Comparison of ENCODE assay signal across 20 cellular contexts in the genomic region with DNA sequence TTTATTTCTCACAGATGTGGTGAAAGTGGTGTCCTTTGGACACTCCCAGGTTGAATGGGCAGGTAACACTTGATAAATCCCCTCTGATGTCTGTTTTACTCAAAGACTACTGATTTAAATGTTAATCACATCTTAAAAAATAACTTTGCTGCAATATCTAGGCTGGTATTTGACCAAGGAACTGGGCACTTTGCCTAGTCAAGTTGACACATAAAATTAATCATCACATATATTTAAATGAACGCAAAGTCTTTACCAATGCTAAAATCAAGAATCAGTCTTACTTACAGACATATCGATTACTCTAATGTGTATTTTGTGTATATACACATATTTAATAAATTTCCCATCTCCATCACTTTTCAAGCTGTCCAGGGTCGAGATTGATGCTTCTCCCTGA. TPM values are rescaled to one million over a fixed set of nuclear protein-coding genes. Genes with fewer than 3 reads are reported as not detected.
DNase-seq lines count a peak whose midpoint lies in the region; ATAC-seq, FAIRE-seq and TF ChIP-seq lines count a peak whose summit lies in the region.
"Had no signal": no experiment of that assay in that cellular context is flagged by ENCODE, and none has a peak within 500 bp of the region (broad histone marks: within the 10 kb centered on the region; RNA-seq: fewer than 3 reads in every experiment).

No MANE protein-coding gene starts in this region.

- FAIRE-seq in bronchial epithelial cell (lab: Jason Lieb, UNC), result no peak

- no peak for TF ChIP-seq CTCF in PC-9 (conservative IDR thresholded peaks at IDR 0.05)
- no peak for TF ChIP-seq CTCF in bronchial epithelial cell (IDR thresholded peaks at IDR 0.05; ENCODE audit: insufficient read depth, low read length, severe bottlenecking)

- H3K36me3 ChIP-seq in PC-9 (ENCODE audit: low read depth), result no peaks in the 10 kb centered on the region
- H3K36me3 ChIP-seq in bronchial epithelial cell (ENCODE audit: control insufficient read depth, insufficient read depth, low read length), result no peaks in the 10 kb centered on the region
- H3K36me3 ChIP-seq: sigmoid colon, transverse colon had no signal

- POLR2A ChIA-PET in PC-9 (lab: Charles Lee; ENCODE audit: unreplicated experiment), result no interaction called here

- BruUV-seq in PC-9 (replicated peaks; lab: Mats Ljungman, UMichigan), result no TSS peak

- ATAC-seq in GM18498 (IDR thresholded peaks at IDR 0.05; ENCODE audit: unreplicated experiment), result no peak
- ATAC-seq: esophagus mucosa had no signal

- H3K27ac ChIP-seq in PC-9, result peak overlapping the region; percentile 79
- H3K27ac ChIP-seq: sigmoid colon, transverse colon had no signal

- intact Hi-C loops in PC-9 (cut with micrococcal nuclease; ENCODE audit: unreplicated experiment), result no loop called here

- CTCF ChIA-PET in PC-9 (lab: Charles Lee), result interaction anchor here (0.6 to 1.0 kb wide), 2 partner anchors 15 to 24 kb away, joined by 3 to 4 read pairs; no protein-coding TSS in a partner anchor

- no peak overlapping the region for H3K4me3 ChIP-seq in PC-9
- H3K4me3 ChIP-seq in bronchial epithelial cell (ENCODE audit: low read depth, low read length), result no peak overlapping the region
- H3K4me3 ChIP-seq: sigmoid colon, transverse colon had no signal

- H3K79me2 ChIP-seq in PC-9 (ENCODE audit: low read depth), result no peaks in the 10 kb centered on the region

- DNase-seq in HCEC 1CT (peak; percentile 76), PC-9 (peak in 1 of 2 experiments; percentile 69), bronchial epithelial cell (ENCODE audit: low read depth) (peak; percentile 89), kidney glomerular epithelial cell (lab: John Stamatoyannopoulos, UW) (peak; percentile 30)
- no peak for DNase-seq in stimulated activated CD4-positive, alpha-beta T cell treated with anti-CD3 and anti-CD28 coated beads, Interleukin-2, amount 100 ng/mL, for 24 hours
- DNase-seq in stimulated activated CD4-positive, alpha-beta T cell treated with anti-CD3 and anti-CD28 coated beads, Interleukin-2, amount 100 ng/mL, for 48 hours, result no peak
- DNase-seq: activated CD4-positive, CD25-positive, alpha-beta regulatory T cell; activated effector memory CD4-positive, alpha-beta T cell treated with anti-CD3 and anti-CD28 coated beads, Interleukin-2, amount 50 U/mL, for 16 hours; Kasumi-1; NCI-H1105; NCI-H2107; sigmoid colon; T-helper 9 cell; transverse colon had no signal

- peak overlapping the region; percentile 55 for H3K4me2 ChIP-seq in PC-9

- peaks cover 27% of the 10 kb centered on the region for H3F3A ChIP-seq in PC-9 (ENCODE audit: insufficient read depth, low read depth)

- no peaks in the 10 kb centered on the region for H3K9me2 ChIP-seq in PC-9 (ENCODE audit: insufficient read depth)

- H2AFZ ChIP-seq in PC-9, result no peak overlapping the region

- H3K4me1 ChIP-seq in PC-9 (replicated peaks; ENCODE audit: insufficient read depth), result peaks cover 56% of the 10 kb centered on the region

- no peaks in the 10 kb centered on the region for H3K9me3 ChIP-seq in PC-9 (ENCODE audit: insufficient read depth, low read depth)
- H3K9me3 ChIP-seq: sigmoid colon, transverse colon had no signal

- H3K27me3 ChIP-seq in PC-9 (ENCODE audit: insufficient read depth, low read depth), result no peaks in the 10 kb centered on the region
- no peaks in the 10 kb centered on the region for H3K27me3 ChIP-seq in bronchial epithelial cell (ENCODE audit: control insufficient read depth, insufficient read depth, low read length)
- H3K27me3 ChIP-seq: sigmoid colon had no signal

- H4K20me1 ChIP-seq in PC-9 (ENCODE audit: insufficient read depth), result no peaks in the 10 kb centered on the region

RNA-seq across cellular contexts. Expression of gene MT2A, which starts 7.0 kb away (rescaled TPM):
- total RNA-seq in PC-9 (2021), result 203 and 353 TPM in 2 replicates
- total RNA-seq in bronchial epithelial cell, result 10.0 and 34.0 TPM in 2 replicates

RNA-seq across cellular contexts. Expression of gene MT1E, which starts 10.2 kb away (rescaled TPM):
- 22.0 and 22.2 TPM in 2 replicates for total RNA-seq in PC-9 (2021)
- total RNA-seq in bronchial epithelial cell, result 60.8 and 90.5 TPM in 2 replicates
- total RNA-seq: B cell had no signal

RNA-seq across cellular contexts. Expression of gene MT1M, which starts 17.1 kb away (rescaled TPM):
- total RNA-seq in PC-9 (2021) (not detected in 2 replicates), bronchial epithelial cell (0.26 TPM in 1 of 2 replicates, not detected in the other)
- total RNA-seq: activated CD8-positive, alpha-beta memory T cell treated with anti-CD3 and anti-CD28 coated beads for 36 hours; B cell had no signal

RNA-seq across cellular contexts. Expression of gene MT1A, which starts 23.1 kb away (rescaled TPM):
- total RNA-seq in PC-9 (2021) (16.9 and 23.5 TPM in 2 replicates), bronchial epithelial cell (not detected in 2 replicates)
- total RNA-seq: B cell, Daoy, osteocyte had no signal

RNA-seq across cellular contexts. Expression of gene MT3, which starts 26.0 kb away (rescaled TPM):
- total RNA-seq in PC-9 (2021), result not detected in 2 replicates
- not detected in 2 replicates for total RNA-seq in bronchial epithelial cell
- total RNA-seq: B cell, Daoy, esophagus mucosa, osteocyte had no signal

Comparison
In these comparisons a context has a peak if more than half of its experiments do, and no peak if none do; other contexts are left out.
1. DNase-seq: peak in HCEC 1CT (single experiment), bronchial epithelial cell (single experiment) and kidney glomerular epithelial cell (single experiment); none in stimulated activated CD4-positive, alpha-beta T cell treated with anti-CD3 and anti-CD28 coated beads, Interleukin-2, amount 100 ng/mL, for 24 hours (0 of 2) and stimulated activated CD4-positive, alpha-beta T cell treated with anti-CD3 and anti-CD28 coated beads, Interleukin-2, amount 100 ng/mL, for 48 hours (0 of 2).